13 cellular contexts compared by ENCODE assay signal in genomic region chr1:162678439-162678838, GRCh38. TPM values are rescaled to one million over a fixed set of nuclear protein-coding genes. Genes with fewer than 3 reads are reported as not detected.
DNase-seq lines count a peak whose midpoint lies in the region; ATAC-seq and TF ChIP-seq lines count a peak whose summit lies in the region.
"Had no signal": no experiment of that assay in that cellular context is flagged by ENCODE, and none has a peak within 500 bp of the region (broad histone marks: within the 10 kb centered on the region; RNA-seq: fewer than 3 reads in every experiment).

No MANE protein-coding gene starts in this region.

- peak overlapping the region; percentile 49; the same call in 1 of the 2 replicates for H3K4ac ChIP-seq in IMR-90 (ENCODE audit: low read depth, low read length)

- H3K4me3 ChIP-seq in IMR-90 (ENCODE audit: insufficient read depth, low read depth, low read length) (no peak overlapping the region), cardiac fibroblast (replicated peaks in 1 of 2; ENCODE audit: low read depth in 2 of 2, low read length in 2 of 2) (no peak overlapping the region), testis (no peak overlapping the region)
- H3K4me3 ChIP-seq: SJSA1 had no signal

- H3K9me3 Mint-ChIP-seq in activated naive CD4-positive, alpha-beta T cell treated with anti-CD3 and anti-CD28 coated beads, Interleukin-2, amount 10 ng/mL, durations not matched to agents 7 days and 5 days, result no peaks in the 10 kb centered on the region
- H3K9me3 Mint-ChIP-seq: activated naive CD8-positive, alpha-beta T cell treated with anti-CD3 and anti-CD28 coated beads, Interleukin-2, amount 50 U/mL, for 24 hours had no signal

- dilution Hi-C loops in IMR-90 (cut with HindIII; ENCODE audit: low sequenced_read_pairs, unreplicated experiment), result no loop called here

- H3K36me3 ChIP-seq in IMR-90 (ENCODE audit: control insufficient read depth, insufficient read depth, low read length) (peaks cover 10% of the 10 kb centered on the region), testis (ENCODE audit: low read depth, missing control alignments) (no peaks in the 10 kb centered on the region)

- in situ Hi-C loops in IMR-90 (cut with MboI; ENCODE audit: low sequenced_read_pairs), result no loop called here

- no TSS peak for BruUV-seq in IMR-90 (replicated peaks; lab: Mats Ljungman, UMichigan)

- peak overlapping the region; percentile 34; the same call in 1 of the 2 replicates for H2AK5ac ChIP-seq in IMR-90 (ENCODE audit: low read depth, low read length)

- H3K4me1 Mint-ChIP-seq in activated naive CD4-positive, alpha-beta T cell treated with anti-CD3 and anti-CD28 coated beads, Interleukin-2, amount 10 ng/mL, durations not matched to agents 7 days and 5 days, result no peaks in the 10 kb centered on the region
- H3K4me1 Mint-ChIP-seq: activated naive CD8-positive, alpha-beta T cell treated with anti-CD3 and anti-CD28 coated beads, Interleukin-2, amount 50 U/mL, for 24 hours; naive thymus-derived CD8-positive, alpha-beta T cell had no signal

- H2BK120ac ChIP-seq in IMR-90 (ENCODE audit: low read depth, low read length), result peak overlapping the region; percentile 43

- peaks cover 19% of the 10 kb centered on the region for H3K9me1 ChIP-seq in IMR-90 (ENCODE audit: insufficient read depth, low read length)

- H3K9ac ChIP-seq in IMR-90 (ENCODE audit: low read depth, low read length), result no peak overlapping the region

- CTCF ChIA-PET in IMR-90 (lab: Yijun Ruan, JAX), result interaction anchor here (0.6 to 1.1 kb wide), 3 partner anchors 15 to 94 kb away, joined by 3 to 4 read pairs (median 3); partner anchors contain the start of gene DDR2
- CTCF ChIA-PET in activated naive CD4-positive, alpha-beta T cell treated with anti-CD3 and anti-CD28 coated beads, Interleukin-2, amount 10 ng/mL, durations not matched to agents 7 days and 5 days (lab: Charles Lee), result no interaction called here

- no peaks in the 10 kb centered on the region for H3K36me3 Mint-ChIP-seq in activated naive CD4-positive, alpha-beta T cell treated with anti-CD3 and anti-CD28 coated beads, Interleukin-2, amount 10 ng/mL, durations not matched to agents 7 days and 5 days

- peak overlapping the region; percentile 51 for H2BK5ac ChIP-seq in IMR-90 (ENCODE audit: low read depth, low read length, poor library complexity, severe bottlenecking)

- peaks cover 70% of the 10 kb centered on the region for H4K20me1 ChIP-seq in IMR-90 (ENCODE audit: insufficient read depth, low read length)

- H4K5ac ChIP-seq in IMR-90 (ENCODE audit: low read depth, low read length), result no peak overlapping the region

- POLR2A ChIA-PET in IMR-90 (lab: Charles Lee; ENCODE audit: unreplicated experiment), result no interaction called here

- TF ChIP-seq POLR2A in IMR-90 (IDR thresholded peaks at IDR 0.05; ENCODE audit: low read depth, low read length) (no peak), testis (IDR thresholded peaks at IDR 0.05) (no peak)

- H3K4me2 ChIP-seq in IMR-90 (ENCODE audit: low read depth, low read length), result no peak overlapping the region

- WGBS in IMR-90 (ENCODE audit: extremely low coverage in 2 of 2, insufficient read length in 1 of 2), 2 experiments, result no CpG with 5 or more reads among the region's 4 CpGs
- 25 to 72% methylated on average over 4 of the region's 4 CpGs for WGBS in testis, 2 donors

- H3K79me1 ChIP-seq in IMR-90 (ENCODE audit: low read depth in 1 of 2, low read length in 2 of 2), result peaks cover 47 to 84% of the 10 kb centered on the region in 2 experiments

- DNase-seq in IMR-90, result peak; percentile 89
- peak; percentile 74 to 83 for DNase-seq in cardiac fibroblast (ENCODE audit: low read depth in 2 of 2)
- DNase-seq in kidney tubule cell (ENCODE audit: low spot score), result peak; percentile 82
- DNase-seq in testis, result peak; percentile 67
- DNase-seq in activated naive CD4-positive, alpha-beta T cell treated with anti-CD3 and anti-CD28 coated beads, Interleukin-2, amount 10 ng/mL, durations not matched to agents 7 days and 5 days, result no peak
- DNase-seq in stimulated activated CD4-positive, alpha-beta T cell treated with anti-CD3 and anti-CD28 coated beads, Interleukin-2, amount 100 ng/mL, for 24 hours, result no peak
- DNase-seq: activated CD4-positive, alpha-beta T cell treated with anti-CD3 and anti-CD28 coated beads, Interleukin-2, amount 50 U/mL, for 1 hour; activated naive CD8-positive, alpha-beta T cell treated with anti-CD3 and anti-CD28 coated beads, Interleukin-2, amount 50 U/mL, for 24 hours; naive thymus-derived CD8-positive, alpha-beta T cell; NCI-H2107 had no signal

- intact Hi-C loops in IMR-90 (cut with micrococcal nuclease) (loop anchor here (5.0 kb wide), 1 partner anchor 46 kb away; the partner anchor contains the start of gene DDR2), testis (cut with DNase I; ENCODE audit: low total_unique reads) (no loop called here)

- peak overlapping the region; percentile 77 for H2AK9ac ChIP-seq in IMR-90 (replicated peaks; ENCODE audit: low read depth, low read length, poor library complexity)

- no peak for TF ChIP-seq RAD21 in IMR-90 (IDR thresholded peaks at IDR 0.05; ENCODE audit: low read length)

- H3K14ac ChIP-seq in IMR-90 (replicated peaks; ENCODE audit: low read depth, low read length), result no peak overlapping the region; the same call in 1 of the 2 replicates

- H2AFZ ChIP-seq in IMR-90 (replicated peaks; ENCODE audit: low read length, poor library complexity), result no peak overlapping the region

- no peak overlapping the region for H3K23ac ChIP-seq in IMR-90 (ENCODE audit: low read depth, low read length)

- H3K27me3 ChIP-seq in IMR-90 (ENCODE audit: control insufficient read depth, insufficient read depth, low read length) (no peaks in the 10 kb centered on the region), testis (no peaks in the 10 kb centered on the region)
- H3K27me3 ChIP-seq: SJSA1 had no signal

- TF ChIP-seq CTCF in IMR-90 (conservative IDR thresholded peaks at IDR 0.05; ENCODE audit: low read depth, low read length) (no peak), cardiac fibroblast (IDR thresholded peaks at IDR 0.05; ENCODE audit: low read depth, low read length) (no peak), testis (IDR thresholded peaks at IDR 0.05) (no peak)

- H3K4me1 ChIP-seq in IMR-90 (ENCODE audit: control insufficient read depth, insufficient read depth, low read length), result peaks cover 20% of the 10 kb centered on the region
- H3K4me1 ChIP-seq in testis, result peaks cover 8% of the 10 kb centered on the region

- H4K91ac ChIP-seq in IMR-90 (ENCODE audit: insufficient read depth, low read depth, low read length), result no peak overlapping the region

- no peak overlapping the region for H3K56ac ChIP-seq in IMR-90 (ENCODE audit: extremely low read depth, insufficient read depth, low read length)

- no peak overlapping the region for H3K4me3 Mint-ChIP-seq in activated naive CD4-positive, alpha-beta T cell treated with anti-CD3 and anti-CD28 coated beads, Interleukin-2, amount 10 ng/mL, durations not matched to agents 7 days and 5 days
- H3K4me3 Mint-ChIP-seq: activated naive CD8-positive, alpha-beta T cell treated with anti-CD3 and anti-CD28 coated beads, Interleukin-2, amount 50 U/mL, for 24 hours; naive thymus-derived CD8-positive, alpha-beta T cell had no signal

- H3K27ac ChIP-seq in IMR-90 (ENCODE audit: insufficient read depth, low read length) (peak overlapping the region; percentile 58; the same call in 1 of the 2 replicates), testis (peak overlapping the region in 1 of 2 donors; percentile 21)
- H3K27ac ChIP-seq: SJSA1 had no signal

- ATAC-seq in IMR-90 (ENCODE audit: low read depth) (peak; percentile 59), GM21526 (IDR thresholded peaks at IDR 0.05; ENCODE audit: low FRiP score, unreplicated experiment) (no peak), HG03175 (IDR thresholded peaks at IDR 0.05; ENCODE audit: unreplicated experiment) (no peak)
- ATAC-seq: activated naive CD8-positive, alpha-beta T cell treated with anti-CD3 and anti-CD28 coated beads, Interleukin-2, amount 50 U/mL, for 24 hours; naive thymus-derived CD8-positive, alpha-beta T cell had no signal

- no peak overlapping the region; the same call in 1 of the 2 replicates for H3K18ac ChIP-seq in IMR-90 (ENCODE audit: low read depth, low read length)

- no peak overlapping the region for H4K8ac ChIP-seq in IMR-90 (ENCODE audit: low read depth in 2 of 2, low read length in 2 of 2)

- H3K27ac Mint-ChIP-seq in activated naive CD4-positive, alpha-beta T cell treated with anti-CD3 and anti-CD28 coated beads, Interleukin-2, amount 10 ng/mL, durations not matched to agents 7 days and 5 days, result no peak overlapping the region
- H3K27ac Mint-ChIP-seq: activated naive CD8-positive, alpha-beta T cell treated with anti-CD3 and anti-CD28 coated beads, Interleukin-2, amount 50 U/mL, for 24 hours; naive thymus-derived CD8-positive, alpha-beta T cell had no signal

- H3K27me3 Mint-ChIP-seq in activated naive CD4-positive, alpha-beta T cell treated with anti-CD3 and anti-CD28 coated beads, Interleukin-2, amount 10 ng/mL, durations not matched to agents 7 days and 5 days, result no peaks in the 10 kb centered on the region
- H3K27me3 Mint-ChIP-seq: activated naive CD8-positive, alpha-beta T cell treated with anti-CD3 and anti-CD28 coated beads, Interleukin-2, amount 50 U/mL, for 24 hours had no signal

- H3K9me3 ChIP-seq in IMR-90 (ENCODE audit: control insufficient read depth, insufficient read depth, low read length) (peaks cover 2% of the 10 kb centered on the region; the same call in 1 of the 2 replicates), testis (no peaks in the 10 kb centered on the region)
- H3K9me3 ChIP-seq: SJSA1 had no signal

- peak overlapping the region; percentile 3; the same call in 1 of the 3 replicates for H2BK15ac ChIP-seq in IMR-90 (ENCODE audit: low read depth, low read length)

- peak overlapping the region; percentile 28; the same call in 1 of the 2 replicates for H2BK20ac ChIP-seq in IMR-90 (ENCODE audit: low read depth, low read length)

TF ChIP-seq in IMR-90, 13 proteins besides CTCF, POLR2A, EP300 and RAD21:
- TF ChIP-seq BHLHE40 (IDR thresholded peaks at IDR 0.05; ENCODE audit: low read depth, low read length), result no peak
- TF ChIP-seq FOS (IDR thresholded peaks at IDR 0.05; ENCODE audit: low read depth, low read length), result 0 out of 2 replicates have a peak, but pooled peaks have one; percentile 3

RNA-seq across cellular contexts. Expression of gene DDR2, which starts 46.2 kb away (rescaled TPM):
- total RNA-seq in IMR-90 (2012; rRNA removed) (194 and 245 TPM in 2 replicates), testis (1 to 10 TPM; 9.0 to 9.2 TPM)
- polyA plus RNA-seq in IMR-90 (2012; rRNA removed) (64.3 and 66.1 TPM in 2 replicates), testis (ENCODE audit: insufficient read depth, low read depth, low replicate concordance) (13.2 TPM)
- 30.4 and 36.7 TPM in 2 replicates for polyA plus RNA-seq in IMR-90 (2012; cell fraction: cytosol; rRNA removed)
- polyA plus RNA-seq in IMR-90 (2012; cell fraction: nucleus; rRNA removed; ENCODE audit: low replicate concordance), result 28.4 and 79.2 TPM in 2 replicates

Comparison
In these comparisons a context has a peak if more than half of its experiments do, and no peak if none do; other contexts are left out.
1. DNase-seq: peak in IMR-90 (single experiment), cardiac fibroblast (2 of 2), kidney tubule cell (single experiment) and testis (single experiment); none in activated naive CD4-positive, alpha-beta T cell treated with anti-CD3 and anti-CD28 coated beads, Interleukin-2, amount 10 ng/mL, durations not matched to agents 7 days and 5 days (single experiment) and stimulated activated CD4-positive, alpha-beta T cell treated with anti-CD3 and anti-CD28 coated beads, Interleukin-2, amount 100 ng/mL, for 24 hours (0 of 2).
2. RNA of gene DDR2, which starts 46.2 kb away (total RNA-seq): 194 to 245 TPM in IMR-90; 9.0 to 9.2 TPM in testis; every median in the first group is over 10 times any median in the second.